ENCODE assay signal across 20 cellular contexts in genomic region chr11:27864046-27865025, GRCh38.
DNase-seq lines count a peak whose midpoint lies in the region; ATAC-seq lines count a peak whose summit lies in the region.
"Had no signal": no experiment of that assay in that cellular context is flagged by ENCODE, and none has a peak within 500 bp of the region (broad histone marks: within the 10 kb centered on the region; RNA-seq: fewer than 3 reads in every experiment).

No MANE protein-coding gene starts in this region.

- ATAC-seq in HG02623 (IDR thresholded peaks at IDR 0.05; ENCODE audit: unreplicated experiment) (no peak), GM19397 (IDR thresholded peaks at IDR 0.05; ENCODE audit: unreplicated experiment) (no peak), HG02852 (IDR thresholded peaks at IDR 0.05; ENCODE audit: unreplicated experiment) (no peak)
- ATAC-seq: natural killer cell treated with Interleukin-12 subunit alpha and Interleukin-12 subunit beta and Interleukin-15 and Interleukin-18, amount 100 ng/mL, for 72 hours had no signal

- no peak overlapping the region for H3K9ac ChIP-seq in mesenchymal stem cell (ENCODE audit: low read length)

- no peak overlapping the region for H2AFZ ChIP-seq in mesenchymal stem cell (ENCODE audit: low read depth, low read length)

- H3K36me3 ChIP-seq in MG63 (no peaks in the 10 kb centered on the region), mesenchymal stem cell (ENCODE audit: control insufficient read depth in 1 of 2, insufficient read depth in 2 of 2, low read depth in 1 of 2, low read length in 2 of 2) (no peaks in the 10 kb centered on the region)
- H3K36me3 ChIP-seq: WERI-Rb-1 had no signal

- no peaks in the 10 kb centered on the region for H3K79me1 ChIP-seq in mesenchymal stem cell (replicated peaks; ENCODE audit: low read length, poor library complexity, severe bottlenecking)

- no peaks in the 10 kb centered on the region for H3K9me3 ChIP-seq in MG63
- H3K9me3 ChIP-seq in mesenchymal stem cell (ENCODE audit: control insufficient read depth, low read length): no peaks in the 10 kb centered on the region

- H2BK120ac ChIP-seq in mesenchymal stem cell (ENCODE audit: low read depth, low read length): no peak overlapping the region

- peak overlapping the region in 1 of 2 experiments; percentile 34 for H2BK12ac ChIP-seq in mesenchymal stem cell (ENCODE audit: low read length in 2 of 2)

- H3K4me3 ChIP-seq in MG63 (no peak overlapping the region), mesenchymal stem cell (ENCODE audit: insufficient read depth in 1 of 2, low read depth in 1 of 2, low read length in 2 of 2) (no peak overlapping the region)

- H3K4me1 ChIP-seq in mesenchymal stem cell (ENCODE audit: control insufficient read depth, insufficient read depth, low read depth, low read length): peaks cover 12% of the 10 kb centered on the region

- peak overlapping the region; percentile 73 for H2AK5ac ChIP-seq in mesenchymal stem cell (ENCODE audit: low read length, severe bottlenecking)

- peak overlapping the region; percentile 19 for H2BK5ac ChIP-seq in mesenchymal stem cell (ENCODE audit: low read depth, low read length, poor library complexity, severe bottlenecking)

- WGBS in mesenchymal stem cell: 64% methylated on average over 6 of the region's 9 CpGs

- no peak overlapping the region for H3K14ac ChIP-seq in mesenchymal stem cell (ENCODE audit: low read length in 2 of 2)

- H3K4me2 ChIP-seq in mesenchymal stem cell (ENCODE audit: low read length, poor library complexity, severe bottlenecking): no peak overlapping the region

- no peak overlapping the region for H3K23ac ChIP-seq in mesenchymal stem cell (ENCODE audit: low read length in 2 of 2)

- DNase-seq in ACHN (peak; percentile 71), MG63 (peak; percentile 23), cerebellar cortex (ENCODE audit: low spot score) (peak; percentile 89), mesenchymal stem cell (no peak)
- no peak for DNase-seq in central memory CD4-positive, alpha-beta T cell
- DNase-seq: activated CD4-positive, alpha-beta memory T cell treated with anti-CD3 and anti-CD28 coated beads for 36 hours; activated T-cell treated with anti-CD3 and anti-CD28 coated beads for 4 hours; amniotic stem cell; DMS153; mammary epithelial cell; MM.1S; NCI-H2029; NCI-H524 treated with DMSO at 0.1 percent for 48 hours; stimulated activated CD4-positive, alpha-beta T cell treated with anti-CD3 and anti-CD28 coated beads, Interleukin-4, amount 100 ng/mL, for 4 hours; WERI-Rb-1 had no signal

- H3K27ac ChIP-seq in mesenchymal stem cell (ENCODE audit: low read length, poor library complexity, severe bottlenecking): peak overlapping the region; percentile 77
- H3K27ac ChIP-seq: C4-2B, WERI-Rb-1 had no signal

- H4K8ac ChIP-seq in mesenchymal stem cell (ENCODE audit: low read length): no peak overlapping the region

- H3K4ac ChIP-seq in mesenchymal stem cell (ENCODE audit: low read depth in 1 of 2, low read length in 2 of 2): no peak overlapping the region

- H3K27me3 ChIP-seq in MG63 (no peaks in the 10 kb centered on the region), mesenchymal stem cell (ENCODE audit: control insufficient read depth in 1 of 2, insufficient read depth in 1 of 2, low read length in 2 of 2) (no peaks in the 10 kb centered on the region)

- H3K18ac ChIP-seq in mesenchymal stem cell (ENCODE audit: low read depth in 1 of 2, low read length in 2 of 2): no peak overlapping the region

- in situ Hi-C loops in ACHN (cut with HindIII; ENCODE audit: low pct_ligation_motif_present, low pct_unique_long_range_greater_than_20kb, low sequenced_read_pairs): no loop called here

- no peak overlapping the region for H2BK15ac ChIP-seq in mesenchymal stem cell (ENCODE audit: low read depth, poor library complexity, severe bottlenecking)

- H4K91ac ChIP-seq in mesenchymal stem cell (ENCODE audit: low read length): no peak overlapping the region

Comparison
In these comparisons a context has a peak if more than half of its experiments do, and no peak if none do; other contexts are left out.
1. DNase-seq: peak in ACHN (single experiment), MG63 (single experiment) and cerebellar cortex (single experiment); none in mesenchymal stem cell (single experiment) and central memory CD4-positive, alpha-beta T cell (single experiment).